Comparison of ENCODE assay signal across 8 cellular contexts in genomic region chr11:122690801-122691649, GRCh38. TPM values are rescaled to one million over a fixed set of nuclear protein-coding genes. Genes with fewer than 3 reads are reported as not detected.
DNase-seq lines count a peak whose midpoint lies in the region; ATAC-seq, FAIRE-seq and TF ChIP-seq lines count a peak whose summit lies in the region.

No MANE protein-coding gene starts in this region.

- FAIRE-seq in kidney (lab: Jason Lieb, UNC): no peak

- peak overlapping the region; percentile 41 for H3K4me3 ChIP-seq in fibroblast of the aortic adventitia (ENCODE audit: low read depth, low read length)
- no peak overlapping the region for H3K4me3 ChIP-seq in kidney (ENCODE audit: low read length in 2 of 2)

- H3K27ac ChIP-seq in kidney (ENCODE audit: low read depth in 2 of 2, low read length in 2 of 2): no peak overlapping the region

- no peaks in the 10 kb centered on the region for H3K4me1 ChIP-seq in kidney (ENCODE audit: control insufficient read depth in 1 of 2, insufficient read depth in 1 of 2, low read depth in 1 of 2, low read length in 2 of 2)

- ATAC-seq in sciatic nerve (peak; percentile 84), HG03342 (IDR thresholded peaks at IDR 0.05; ENCODE audit: unreplicated experiment) (no peak)

- TF ChIP-seq CTCF in fibroblast of the aortic adventitia (IDR thresholded peaks at IDR 0.05; ENCODE audit: insufficient read depth, low read length) (no peak), kidney (IDR thresholded peaks at IDR 0.05; ENCODE audit: borderline replicate concordance, extremely low read depth, insufficient read depth) (no peak)

- H3K9me3 ChIP-seq in kidney (ENCODE audit: control insufficient read depth in 1 of 2, low read length in 2 of 2): no peaks in the 10 kb centered on the region

- intact Hi-C loops in sciatic nerve (cut with DNase I) (no loop called here), kidney (cut with DNase I) (no loop called here)

- DNase-seq in EL (peak; percentile 40), SKM-1 treated with dmso at 0.1 percent for 144 hours (lab: John Stamatoyannopoulos, UW; ENCODE audit: unreplicated experiment) (peak; percentile 80), fibroblast of the aortic adventitia (ENCODE audit: low read depth) (peak; percentile 74), sciatic nerve (ENCODE audit: low spot score) (no peak), kidney (no peak), SW480 (ENCODE audit: low spot score) (no peak)
- DNase-seq in activated CD4-positive, alpha-beta T cell treated with anti-CD3 and anti-CD28 coated beads for 48 hours: no peak

- H3K9ac ChIP-seq in kidney (ENCODE audit: low read length in 2 of 2): peak overlapping the region in 1 of 2 donors; percentile 46

- no peaks in the 10 kb centered on the region for H3K36me3 ChIP-seq in kidney (ENCODE audit: control insufficient read depth in 1 of 2, insufficient read depth in 2 of 2, low read length in 2 of 2)

RNA-seq across cellular contexts. Expression of gene UBASH3B, which starts 35.5 kb away (rescaled TPM):
- 3.5 and 23.2 TPM in 2 replicates for total RNA-seq in fibroblast of the aortic adventitia (ENCODE audit: low replicate concordance)
- total RNA-seq in sciatic nerve: 9.2 TPM
- total RNA-seq in kidney: 22.8 TPM
- polyA plus RNA-seq in kidney (ENCODE audit: insufficient read depth, low read depth, low replicate concordance): 0.62 TPM

Comparison
In these comparisons a context has a peak if more than half of its experiments do, and no peak if none do; other contexts are left out.
1. DNase-seq: peak in EL (single experiment), SKM-1 treated with dmso at 0.1 percent for 144 hours (single experiment) and fibroblast of the aortic adventitia (single experiment); none in sciatic nerve (single experiment), kidney (single experiment), SW480 (single experiment) and activated CD4-positive, alpha-beta T cell treated with anti-CD3 and anti-CD28 coated beads for 48 hours (single experiment).